Comparison of ENCODE assay signal across 14 cellular contexts in genomic region chr12:66541446-66541845, GRCh38.
A peak's percentile ranks its signal among the peaks of the same experiment; 100 is the strongest.
DNase-seq lines count a peak whose midpoint lies in the region; ATAC-seq and TF ChIP-seq lines count a peak whose summit lies in the region.
"Had no signal": no experiment of that assay in that cellular context is flagged by ENCODE, and none has a peak within 500 bp of the region (broad histone marks: within the 10 kb centered on the region; RNA-seq: fewer than 3 reads in every experiment).

No MANE protein-coding gene starts in this region.

- H3K4me3 Mint-ChIP-seq in brain (peak overlapping the region in 1 of 5 experiments; percentile 56), nephron progenitor cell (no peak overlapping the region), WTC11 (no peak overlapping the region)
- H3K4me3 Mint-ChIP-seq: CD14-positive monocyte; CD4-positive, alpha-beta memory T cell had no signal

- H3K9me3 Mint-ChIP-seq in brain (no peaks in the 10 kb centered on the region), nephron progenitor cell (no peaks in the 10 kb centered on the region), WTC11 (no peaks in the 10 kb centered on the region; the same call in 1 of the 2 replicates)
- H3K9me3 Mint-ChIP-seq: CD14-positive monocyte; CD4-positive, alpha-beta memory T cell had no signal

- H3K4me1 Mint-ChIP-seq in brain (peaks cover 15% of the 10 kb centered on the region), nephron progenitor cell (no peaks in the 10 kb centered on the region), WTC11 (peaks cover 12% of the 10 kb centered on the region)
- H3K4me1 Mint-ChIP-seq: CD14-positive monocyte; CD4-positive, alpha-beta memory T cell had no signal

- POLR2A ChIA-PET in WTC11 (lab: Charles Lee), result no interaction called here

- ATAC-seq in HG02981 (IDR thresholded peaks at IDR 0.05; ENCODE audit: unreplicated experiment) (no peak), WTC11 (no peak)
- ATAC-seq: A549 had no signal

- H3K27ac Mint-ChIP-seq in brain (peak overlapping the region in 3 of 5 experiments; percentile 25 to 91 (median 31)), nephron progenitor cell (peak overlapping the region; percentile 23), WTC11 (no peak overlapping the region)
- H3K27ac Mint-ChIP-seq: CD14-positive monocyte had no signal

- no peaks in the 10 kb centered on the region for H3K27me3 Mint-ChIP-seq in brain
- peaks cover 7% of the 10 kb centered on the region for H3K27me3 Mint-ChIP-seq in nephron progenitor cell (ENCODE audit: low read depth, poor library complexity)
- H3K27me3 Mint-ChIP-seq in WTC11 (ENCODE audit: low read depth), result no peaks in the 10 kb centered on the region
- H3K27me3 Mint-ChIP-seq: CD4-positive, alpha-beta memory T cell had no signal

- H3K36me3 Mint-ChIP-seq in brain, result peaks cover 14% of the 10 kb centered on the region
- H3K36me3 Mint-ChIP-seq in nephron progenitor cell (ENCODE audit: low read depth), result peaks cover 3% of the 10 kb centered on the region
- H3K36me3 Mint-ChIP-seq in WTC11, result no peaks in the 10 kb centered on the region
- H3K36me3 Mint-ChIP-seq: CD14-positive monocyte; CD4-positive, alpha-beta memory T cell had no signal

- TF ChIP-seq CTCF in brain (conservative IDR thresholded peaks at IDR 0.05) (no peak), nephron progenitor cell (IDR thresholded peaks at IDR 0.05) (no peak), WTC11 (IDR thresholded peaks at IDR 0.05) (no peak)

- CTCF ChIA-PET in WTC11 (lab: Charles Lee), result no interaction called here

- DNase-seq in DMS 273 (lab: John Stamatoyannopoulos, UW; ENCODE audit: unreplicated experiment) (peak; percentile 68), DMS 273 treated with DMSO at 0.1 percent for 48 hours (lab: John Stamatoyannopoulos, UW) (no peak), nephron progenitor cell (no peak), WTC11 (ENCODE audit: low spot score) (no peak), SHP77 (lab: John Stamatoyannopoulos, UW) (no peak)
- DNase-seq: CD4-positive, alpha-beta memory T cell; DMS53; DND-41; EL; GM23248 had no signal

TF ChIP-seq in WTC11, 78 proteins besides CTCF, POLR2A, EP300 and RAD21:
- TF ChIP-seq IRF2 (CRISPR knock-in tag; IDR thresholded peaks at IDR 0.05; ENCODE audit: borderline replicate concordance, low read depth) (no peak), USF2 (CRISPR knock-in tag; IDR thresholded peaks at IDR 0.05) (no peak), CBFB (CRISPR knock-in tag; IDR thresholded peaks at IDR 0.05; ENCODE audit: low read depth) (no peak), ZNF671 (CRISPR knock-in tag; IDR thresholded peaks at IDR 0.05) (no peak), ZMAT4 (CRISPR knock-in tag; IDR thresholded peaks at IDR 0.05) (no peak), TEAD4 (CRISPR knock-in tag; IDR thresholded peaks at IDR 0.05) (no peak), MAX (CRISPR knock-in tag; IDR thresholded peaks at IDR 0.05) (no peak)
